ENCODE assay signal across 8 cellular contexts in the genomic region with DNA sequence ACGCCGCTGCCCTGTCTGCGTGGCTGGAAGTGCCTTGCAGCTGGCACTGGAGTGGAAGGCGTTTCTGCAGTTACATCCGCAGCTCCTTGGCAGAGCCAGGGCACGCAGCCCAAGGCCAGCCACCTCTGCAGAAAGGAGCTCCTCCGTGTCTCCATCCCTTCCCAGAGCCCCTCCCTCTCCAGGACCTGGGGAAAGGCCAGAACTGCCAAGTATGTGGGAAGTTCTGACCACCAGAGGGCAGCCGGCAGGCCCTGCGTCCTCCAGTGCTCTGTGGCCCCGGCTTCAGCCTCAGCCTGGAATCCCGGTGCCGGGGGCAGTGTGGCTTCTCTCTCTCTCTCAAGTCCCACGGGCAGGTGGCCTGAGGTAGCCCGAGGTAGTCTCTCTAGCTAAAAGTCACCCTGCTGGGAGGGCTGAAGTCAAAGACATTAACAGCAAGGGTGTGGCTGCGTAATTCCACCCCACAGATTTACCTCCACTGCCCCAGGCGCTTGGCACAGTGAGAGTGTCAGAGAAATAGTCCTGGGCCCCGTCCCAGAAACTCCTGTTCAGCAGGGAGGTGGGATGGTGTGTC.
A peak's percentile ranks its signal among the peaks of the same experiment; 100 is the strongest.
DNase-seq lines count a peak whose midpoint lies in the region; ATAC-seq and TF ChIP-seq lines count a peak whose summit lies in the region.

No MANE protein-coding gene starts in this region.

- H3K27me3 Mint-ChIP-seq in endodermal cell (ENCODE audit: insufficient read depth): no peaks in the 10 kb centered on the region
- H3K27me3 Mint-ChIP-seq in activated naive CD8-positive, alpha-beta T cell treated with anti-CD3 and anti-CD28 coated beads for 36 hours: peaks cover 4% of the 10 kb centered on the region
- peaks cover 3% of the 10 kb centered on the region for H3K27me3 Mint-ChIP-seq in activated T-helper 17 cell treated with anti-CD3 and anti-CD28 coated beads, Interleukin-2, amount 50 U/mL, for 72 hours

- WGBS in endodermal cell (ENCODE audit: insufficient coverage in 1 of 2, insufficient read length in 1 of 2), 2 experiments: 67 to 92% methylated on average over 6 to 17 of the region's 17 CpGs

- H3K4me3 Mint-ChIP-seq in endodermal cell: no peak overlapping the region
- no peak overlapping the region for H3K4me3 Mint-ChIP-seq in activated naive CD8-positive, alpha-beta T cell treated with anti-CD3 and anti-CD28 coated beads for 36 hours
- no peak overlapping the region for H3K4me3 Mint-ChIP-seq in activated T-helper 17 cell treated with anti-CD3 and anti-CD28 coated beads, Interleukin-2, amount 50 U/mL, for 72 hours

- H3K36me3 ChIP-seq in endodermal cell (ENCODE audit: control insufficient read depth, insufficient read depth, low read length): no peaks in the 10 kb centered on the region

- H3K4me1 ChIP-seq in endodermal cell (ENCODE audit: control insufficient read depth, insufficient read depth, low read length): no peaks in the 10 kb centered on the region

- no peak for ATAC-seq in activated T-helper 17 cell treated with anti-CD3 and anti-CD28 coated beads, Interleukin-2, amount 50 U/mL, for 72 hours (replicated peaks)
- ATAC-seq in GM19467 (IDR thresholded peaks at IDR 0.05; ENCODE audit: unreplicated experiment): no peak

- H3K27me3 ChIP-seq in endodermal cell (ENCODE audit: control insufficient read depth, insufficient read depth, low read length, poor library complexity, severe bottlenecking): no peaks in the 10 kb centered on the region

- no peak overlapping the region for H3K27ac ChIP-seq in endodermal cell (ENCODE audit: low read depth, low read length)

- no peak overlapping the region for H3K9ac ChIP-seq in endodermal cell (ENCODE audit: extremely low read depth, low read length, poor library complexity, severe bottlenecking)

- peaks cover 6% of the 10 kb centered on the region for H3K36me3 Mint-ChIP-seq in endodermal cell (ENCODE audit: low read depth)
- no peaks in the 10 kb centered on the region for H3K36me3 Mint-ChIP-seq in activated naive CD8-positive, alpha-beta T cell treated with anti-CD3 and anti-CD28 coated beads for 36 hours
- no peaks in the 10 kb centered on the region for H3K36me3 Mint-ChIP-seq in activated T-helper 17 cell treated with anti-CD3 and anti-CD28 coated beads, Interleukin-2, amount 50 U/mL, for 72 hours (ENCODE audit: low read depth)

- no peak for DNase-seq in GM10266 (ENCODE audit: extremely low spot score)
- DNase-seq in NCI-H526 treated with DMSO at 0.1 percent for 48 hours (lab: John Stamatoyannopoulos, UW): peak; percentile 2
- DNase-seq in endodermal cell: peak; percentile 93
- DNase-seq in myocyte (ENCODE audit: low read depth): peak; percentile 48
- no peak for DNase-seq in activated CD4-positive, CD25-positive, alpha-beta regulatory T cell treated with anti-CD3 and anti-CD28 coated beads, Interleukin-2, amount 50 U/mL, for 72 hours
- no peak for DNase-seq in activated naive CD8-positive, alpha-beta T cell treated with anti-CD3 and anti-CD28 coated beads for 36 hours

- H3K4me1 Mint-ChIP-seq in endodermal cell: no peaks in the 10 kb centered on the region
- H3K4me1 Mint-ChIP-seq in activated naive CD8-positive, alpha-beta T cell treated with anti-CD3 and anti-CD28 coated beads for 36 hours: no peaks in the 10 kb centered on the region
- no peaks in the 10 kb centered on the region for H3K4me1 Mint-ChIP-seq in activated T-helper 17 cell treated with anti-CD3 and anti-CD28 coated beads, Interleukin-2, amount 50 U/mL, for 72 hours

- no peak overlapping the region for H3K4me3 ChIP-seq in endodermal cell (ENCODE audit: low read length)

- no peaks in the 10 kb centered on the region for H3K9me3 Mint-ChIP-seq in endodermal cell
- H3K9me3 Mint-ChIP-seq in activated naive CD8-positive, alpha-beta T cell treated with anti-CD3 and anti-CD28 coated beads for 36 hours: no peaks in the 10 kb centered on the region
- no peaks in the 10 kb centered on the region for H3K9me3 Mint-ChIP-seq in activated T-helper 17 cell treated with anti-CD3 and anti-CD28 coated beads, Interleukin-2, amount 50 U/mL, for 72 hours

- no peaks in the 10 kb centered on the region for H3K9me3 ChIP-seq in endodermal cell (ENCODE audit: control insufficient read depth, low read length)

- no peak overlapping the region for H3K27ac Mint-ChIP-seq in endodermal cell
- no peak overlapping the region for H3K27ac Mint-ChIP-seq in activated naive CD8-positive, alpha-beta T cell treated with anti-CD3 and anti-CD28 coated beads for 36 hours
- H3K27ac Mint-ChIP-seq in activated T-helper 17 cell treated with anti-CD3 and anti-CD28 coated beads, Interleukin-2, amount 50 U/mL, for 72 hours: no peak overlapping the region

- TF ChIP-seq CTCF in GM10266 (IDR thresholded peaks at IDR 0.05; ENCODE audit: control insufficient read depth, insufficient read depth, low read depth, missing control alignments) (peak; percentile 15), endodermal cell (conservative IDR thresholded peaks at IDR 0.05) (peak; percentile 90)

Comparison
In these comparisons a context has a peak if more than half of its experiments do, and no peak if none do; other contexts are left out.
1. DNase-seq: peak in NCI-H526 treated with DMSO at 0.1 percent for 48 hours (single experiment), endodermal cell (single experiment) and myocyte (single experiment); none in GM10266 (single experiment), activated CD4-positive, CD25-positive, alpha-beta regulatory T cell treated with anti-CD3 and anti-CD28 coated beads, Interleukin-2, amount 50 U/mL, for 72 hours (single experiment) and activated naive CD8-positive, alpha-beta T cell treated with anti-CD3 and anti-CD28 coated beads for 36 hours (single experiment).